18 cellular contexts compared by ENCODE assay signal in the genomic region with DNA sequence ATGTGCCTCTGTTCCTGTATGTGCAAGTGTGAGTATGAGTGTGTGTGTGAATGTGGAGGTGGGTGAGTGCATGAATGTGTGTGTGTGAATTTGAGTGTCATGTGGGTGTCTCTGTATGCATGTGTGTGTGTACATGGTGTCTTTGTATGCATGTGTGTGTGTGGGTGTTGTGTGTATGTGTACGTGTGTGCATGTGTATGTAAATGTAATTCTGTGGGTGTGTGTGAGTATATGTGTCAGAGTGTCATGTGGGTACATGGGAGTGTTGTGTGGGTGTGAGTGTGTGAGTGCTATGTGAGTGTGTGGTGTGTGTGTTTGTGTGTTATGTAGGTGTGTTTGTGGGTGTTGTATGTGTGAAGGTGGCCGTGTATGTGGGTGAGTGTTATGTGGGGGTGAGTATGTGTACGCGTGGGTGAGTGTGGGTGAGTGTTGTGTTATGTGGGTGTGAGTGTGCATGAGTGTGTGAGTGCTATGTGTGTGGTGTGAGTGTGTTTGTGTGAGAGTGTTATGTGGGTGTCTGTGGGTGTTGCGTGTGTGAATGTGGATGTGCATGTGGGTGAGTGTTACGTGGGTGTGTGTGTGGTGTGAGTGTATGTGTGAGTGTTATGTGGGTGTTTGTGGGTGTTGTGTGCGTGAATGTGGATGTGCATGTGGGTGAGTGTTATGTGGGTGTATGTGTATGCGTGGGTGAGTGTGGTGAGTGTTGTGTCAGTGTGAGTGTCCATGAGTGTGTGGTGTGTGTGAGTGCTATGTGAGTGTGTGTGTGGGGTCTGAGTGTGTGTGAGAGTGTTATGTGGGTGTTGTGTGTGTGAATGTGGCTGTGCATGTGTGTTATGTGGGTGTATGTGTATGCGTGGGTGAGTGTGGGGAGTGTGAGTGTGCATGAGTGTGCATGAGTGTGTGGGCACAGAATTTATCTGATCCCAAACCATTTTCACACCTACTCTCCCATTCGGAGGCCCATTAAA. TPM values are rescaled to one million over a fixed set of nuclear protein-coding genes. Genes with fewer than 3 reads are reported as not detected.
A peak's percentile ranks its signal among the peaks of the same experiment; 100 is the strongest.
DNase-seq lines count a peak whose midpoint lies in the region; ATAC-seq, FAIRE-seq and TF ChIP-seq lines count a peak whose summit lies in the region.
"Had no signal": no experiment of that assay in that cellular context is flagged by ENCODE, and none has a peak within 500 bp of the region (broad histone marks: within the 10 kb centered on the region; RNA-seq: fewer than 3 reads in every experiment).

No MANE protein-coding gene starts in this region.

- H4K91ac ChIP-seq in H1 (replicated peaks; ENCODE audit: insufficient read length, low read length), result peak overlapping the region; percentile 96
- no peak overlapping the region for H4K91ac ChIP-seq in trophoblast cell (ENCODE audit: low read depth, low read length)

- H3K27me3 Mint-ChIP-seq in naive thymus-derived CD8-positive, alpha-beta T cell, result peaks cover 0 to 3% (median 2%) of the 10 kb centered on the region in 5 donors

- H2BK15ac ChIP-seq in H1 (ENCODE audit: low read length), result peak overlapping the region; percentile 94

- H3K4me1 Mint-ChIP-seq in naive thymus-derived CD8-positive, alpha-beta T cell, result peaks cover 0 to 4% (median 3%) of the 10 kb centered on the region in 4 donors

- WGBS in H1 (ENCODE audit: extremely low coverage in 1 of 2, insufficient coverage in 1 of 2, insufficient read length in 1 of 2, insufficient replicate concordance in 2 of 2, low coverage in 1 of 2, low lambda C conversion rate in 2 of 2, missing lambda C conversion rate in 1 of 2), 2 experiments, result 83 to 95% methylated on average over 2 to 10 of the region's 10 CpGs
- WGBS in trophoblast cell (ENCODE audit: extremely low coverage, insufficient coverage, insufficient read length), result 100% methylated on average over 5 of the region's 10 CpGs

- H3K36me3 ChIP-seq in H1 (ENCODE audit: control insufficient read depth in 2 of 4, insufficient read depth in 4 of 4, low read length in 3 of 4), result no peaks in the 10 kb centered on the region
- H3K36me3 ChIP-seq in trophoblast cell (ENCODE audit: control insufficient read depth in 1 of 2, insufficient read depth in 2 of 2, low read length in 2 of 2), result no peaks in the 10 kb centered on the region
- H3K36me3 ChIP-seq in SJCRH30, result no peaks in the 10 kb centered on the region
- H3K36me3 ChIP-seq: BLaER1 had no signal

- H4K8ac ChIP-seq in H1 (ENCODE audit: extremely low read depth, insufficient read depth, low read length) (no peak overlapping the region), trophoblast cell (ENCODE audit: low read depth, low read length) (no peak overlapping the region)

- H3K4me3 Mint-ChIP-seq in naive thymus-derived CD8-positive, alpha-beta T cell, result no peak overlapping the region
- H3K4me3 Mint-ChIP-seq: CD14-positive monocyte; CD4-positive, alpha-beta memory T cell; GM23338; H9 had no signal

- H2BK20ac ChIP-seq in H1 (ENCODE audit: low read length), result peak overlapping the region; percentile 82

- no peak for TF ChIP-seq EP300 in H1 (IDR thresholded peaks at IDR 0.05; ENCODE audit: borderline replicate concordance in 1 of 2, low read depth in 2 of 2, low read length in 2 of 2)

- H3K4me2 ChIP-seq in H1 (ENCODE audit: insufficient read depth in 1 of 2, low read depth in 2 of 2, low read length in 2 of 2) (no peak overlapping the region), trophoblast cell (ENCODE audit: low read length) (no peak overlapping the region)
- H3K4me2 ChIP-seq: BLaER1, GM23338 had no signal

- H3K4ac ChIP-seq in H1 (replicated peaks; ENCODE audit: insufficient read length, low read depth, low read length) (peak overlapping the region; percentile 89), trophoblast cell (ENCODE audit: low read depth, low read length) (no peak overlapping the region)

- H3K4me1 ChIP-seq in H1 (replicated peaks in 1 of 4; ENCODE audit: control insufficient read depth in 3 of 4, insufficient read depth in 4 of 4, low read length in 3 of 4) (peaks cover 2 to 9% (median 4%) of the 10 kb centered on the region in 4 experiments; a peak in 6 of 7 replicates), trophoblast cell (ENCODE audit: control insufficient read depth in 1 of 2, insufficient read depth in 2 of 2, low read length in 2 of 2) (no peaks in the 10 kb centered on the region), SJCRH30 (no peaks in the 10 kb centered on the region)
- H3K4me1 ChIP-seq: BLaER1 had no signal

- H2AFZ ChIP-seq in H1 (ENCODE audit: low read length) (no peak overlapping the region), trophoblast cell (ENCODE audit: insufficient read depth, low read length, poor library complexity) (no peak overlapping the region)
- H2AFZ ChIP-seq: GM23338 had no signal

- peak overlapping the region; percentile 69; the same call in 1 of the 2 replicates for H2BK12ac ChIP-seq in H1 (ENCODE audit: low read depth, low read length)
- H2BK12ac ChIP-seq in trophoblast cell (ENCODE audit: low read length), result no peak overlapping the region

- no peaks in the 10 kb centered on the region for H3K79me2 ChIP-seq in H1 (ENCODE audit: control insufficient read depth in 1 of 2, insufficient read depth in 2 of 2, low read length in 2 of 2)
- no peaks in the 10 kb centered on the region for H3K79me2 ChIP-seq in trophoblast cell (ENCODE audit: control insufficient read depth, insufficient read depth, low read length, poor library complexity)

- H3K9me3 ChIP-seq in H1 (ENCODE audit: insufficient read depth in 2 of 2, low read depth in 1 of 2, low read length in 1 of 2), result no peaks in the 10 kb centered on the region; a peak in 1 of 4 replicates
- H3K9me3 ChIP-seq in trophoblast cell (ENCODE audit: insufficient read depth, low read depth, low read length), result peaks cover 4% of the 10 kb centered on the region
- H3K9me3 ChIP-seq in SJCRH30 (replicated peaks), result no peaks in the 10 kb centered on the region

- peak overlapping the region; percentile 97 for H3K56ac ChIP-seq in H1 (replicated peaks; ENCODE audit: insufficient read length, low read depth, low read length)

- no peak for TF ChIP-seq CTCF in H1 (IDR thresholded peaks at IDR 0.05; ENCODE audit: control extremely low read depth in 1 of 3, insufficient read depth in 1 of 3, low read depth in 1 of 3, low read length in 3 of 3)

- H3K18ac ChIP-seq in H1 (ENCODE audit: extremely low read depth, low read length) (no peak overlapping the region), trophoblast cell (ENCODE audit: low read length) (no peak overlapping the region)

- ATAC-seq in HG02973 (IDR thresholded peaks at IDR 0.05; ENCODE audit: unreplicated experiment), result no peak
- no peak for ATAC-seq in naive thymus-derived CD8-positive, alpha-beta T cell
- no peak for ATAC-seq in HG02840 (IDR thresholded peaks at IDR 0.05; ENCODE audit: low FRiP score, unreplicated experiment)
- ATAC-seq: GM23338 had no signal

- no peak overlapping the region for H4K5ac ChIP-seq in H1 (ENCODE audit: insufficient read length, low read depth, low read length)

- H3K9me3 Mint-ChIP-seq in naive thymus-derived CD8-positive, alpha-beta T cell, result peaks cover 0 to 4% (median 0%) of the 10 kb centered on the region in 9 donors

- TF ChIP-seq RAD21 in H1 (IDR thresholded peaks at IDR 0.05 in 1 of 2, conservative IDR thresholded peaks at IDR 0.05 in 1 of 2; ENCODE audit: low read depth in 2 of 2, low read length in 2 of 2), result no peak

- H3K4me3 ChIP-seq in H1 (ENCODE audit: extremely low read depth in 1 of 4, insufficient read depth in 2 of 4, low read depth in 3 of 4, low read length in 4 of 4) (no peak overlapping the region), trophoblast cell (ENCODE audit: low read depth, low read length) (peak overlapping the region; percentile 18), SJCRH30 (no peak overlapping the region)
- H3K4me3 ChIP-seq: BLaER1, GM23338 had no signal

- DNase-seq in HEK293T (ENCODE audit: extremely low spot score) (no peak), H1 (ENCODE audit: low read depth in 1 of 2, low spot score in 2 of 2) (no peak), trophoblast cell (no peak), SJCRH30 (no peak)
- no peak for DNase-seq in naive thymus-derived CD8-positive, alpha-beta T cell
- DNase-seq: 8988T; CD4-positive, alpha-beta memory T cell; DMS153; DMS79; GDM1; H9; KBM-7 had no signal

- H2BK120ac ChIP-seq in H1 (replicated peaks; ENCODE audit: low read depth, low read length) (no peak overlapping the region), trophoblast cell (ENCODE audit: insufficient read depth, low read length, poor library complexity) (no peak overlapping the region)

- H2BK5ac ChIP-seq in H1 (ENCODE audit: low read depth, low read length) (peak overlapping the region; percentile 8; the same call in 1 of the 2 replicates), trophoblast cell (ENCODE audit: low read depth, low read length, poor library complexity) (no peak overlapping the region)

- H3K23ac ChIP-seq in H1 (ENCODE audit: insufficient read length) (no peak overlapping the region), trophoblast cell (ENCODE audit: low read length) (peak overlapping the region; percentile 37)

- no peak overlapping the region for H3K14ac ChIP-seq in H1 (ENCODE audit: insufficient read length)
- H3K14ac ChIP-seq in trophoblast cell (ENCODE audit: low read length), result no peak overlapping the region

- CTCF ChIA-PET in HEK293T (lab: Yijun Ruan, JAX) (no interaction called here), H1 (lab: Charles Lee; ENCODE audit: partially characterized antibody) (interaction anchor here (1.5 to 1.9 kb wide), 2 partner anchors 8 to 390 kb away, joined by 6 read pairs; no protein-coding TSS in a partner anchor)

- H4K12ac ChIP-seq in trophoblast cell (ENCODE audit: low read depth, low read length), result no peak overlapping the region

- H3K27ac ChIP-seq in H1 (ENCODE audit: low read depth, low read length), result no peak overlapping the region; the same call in 1 of the 2 replicates
- no peak overlapping the region for H3K27ac ChIP-seq in trophoblast cell (ENCODE audit: low read depth, low read length)
- no peak overlapping the region for H3K27ac ChIP-seq in SJCRH30
- H3K27ac ChIP-seq: BLaER1 had no signal

- H3K23me2 ChIP-seq in H1 (ENCODE audit: low read depth, low read length), result peaks cover 9% of the 10 kb centered on the region; the same call in 1 of the 2 replicates

- no peak for FAIRE-seq in H1 (lab: Jason Lieb, UNC)

- peaks cover 0 to 9% of the 10 kb centered on the region in 2 experiments for H4K20me1 ChIP-seq in H1 (replicated peaks in 1 of 2; ENCODE audit: control insufficient read depth in 1 of 2, insufficient read depth in 2 of 2, low read length in 2 of 2)
- H4K20me1 ChIP-seq: BLaER1 had no signal

- no peaks in the 10 kb centered on the region for H3K27me3 ChIP-seq in H1 (replicated peaks in 1 of 4; ENCODE audit: control insufficient read depth in 3 of 4, extremely low read depth in 1 of 4, insufficient read depth in 3 of 4, low read length in 3 of 4)
- no peaks in the 10 kb centered on the region for H3K27me3 ChIP-seq in trophoblast cell (ENCODE audit: insufficient read depth, low read length)
- no peaks in the 10 kb centered on the region for H3K27me3 ChIP-seq in SJCRH30
- H3K27me3 ChIP-seq: BLaER1 had no signal

- H3K9ac ChIP-seq in H1 (replicated peaks in 1 of 4; ENCODE audit: extremely low read depth in 1 of 4, low read depth in 3 of 4, low read length in 3 of 4), result no peak overlapping the region
- H3K9ac ChIP-seq in trophoblast cell (ENCODE audit: low read length), result no peak overlapping the region
- H3K9ac ChIP-seq: BLaER1 had no signal

- POLR2A ChIA-PET in HEK293T (lab: Yijun Ruan, JAX) (no interaction called here), H1 (lab: Charles Lee; ENCODE audit: partially characterized antibody) (no interaction called here)
- POLR2A ChIA-PET in naive thymus-derived CD8-positive, alpha-beta T cell (lab: Charles Lee), result no interaction called here

- no peak overlapping the region for H3K27ac Mint-ChIP-seq in naive thymus-derived CD8-positive, alpha-beta T cell
- H3K27ac Mint-ChIP-seq: CD14-positive monocyte; CD4-positive, alpha-beta memory T cell; GM23338; H9 had no signal

- H2AK5ac ChIP-seq in H1 (ENCODE audit: low read depth, low read length) (peak overlapping the region; percentile 95), trophoblast cell (ENCODE audit: low read length) (no peak overlapping the region)

- TF ChIP-seq POLR2A in H1 (IDR thresholded peaks at IDR 0.05; ENCODE audit: control extremely low read depth in 1 of 2, low read depth in 2 of 2, low read length in 2 of 2), result no peak

- no peaks in the 10 kb centered on the region for H3K36me3 Mint-ChIP-seq in naive thymus-derived CD8-positive, alpha-beta T cell

- H3K79me1 ChIP-seq in H1 (ENCODE audit: low read depth, low read length) (no peaks in the 10 kb centered on the region), trophoblast cell (ENCODE audit: low read length) (no peaks in the 10 kb centered on the region)

RNA-seq across cellular contexts. Expression of gene NID1, which starts 36.6 kb away (rescaled TPM):
- total RNA-seq in H1 (2021; fragmentation: NEBNext Ultra II Directional; extraction: Animal tissue kit (Norgen Biotek cat#: 25700)), result 24.9 and 25.4 TPM in 2 replicates
- polyA plus RNA-seq in H1 (2011; rRNA removed), result 20.9 and 32.3 TPM in 2 replicates
- polyA plus RNA-seq in H1 (2011; cell fraction: cytosol; rRNA removed), result 13.5 TPM
- 41.0 TPM for polyA plus RNA-seq in H1 (2011; cell fraction: nucleus; rRNA removed)
- 23.2 to 28.5 TPM (median 24.9 TPM) in 4 replicates for polyA plus RNA-seq in H1 (2012, experiment 1 of 2)
- 10.7 TPM for polyA plus RNA-seq in H1 (2012, experiment 2 of 2)
- polyA plus RNA-seq in H1 (2013, experiment 1 of 2), result 82.7 TPM
- 66.1 TPM for polyA plus RNA-seq in H1 (2013, experiment 2 of 2)
- polyA minus RNA-seq in H1 (2011; rRNA and poly(A)+ RNA removed), result 23.0 and 27.1 TPM in 2 replicates
- polyA minus RNA-seq in H1 (2011; cell fraction: cytosol; rRNA and poly(A)+ RNA removed), result 21.0 TPM
- 15.5 TPM for polyA minus RNA-seq in H1 (2011; cell fraction: nucleus; rRNA and poly(A)+ RNA removed)
- 19.5 and 21.5 TPM in 2 replicates for polyA plus RNA-seq in trophoblast cell (2013)
- total RNA-seq in naive thymus-derived CD8-positive, alpha-beta T cell, result under 1 TPM in 1 of 2 experiments, not detected in 1; 0.08 TPM
- polyA plus RNA-seq in naive thymus-derived CD8-positive, alpha-beta T cell, result not detected
- total RNA-seq in SJCRH30 (2014; rRNA removed; shearing (Covaris generic)), result 27.4 and 29.6 TPM in 2 replicates
- total RNA-seq: HT-29 had no signal
- polyA plus RNA-seq: CD4-positive, alpha-beta memory T cell had no signal

RNA-seq across cellular contexts. Expression of gene GPR137B, which starts 40.8 kb away (rescaled TPM):
- total RNA-seq in H1 (2021; fragmentation: NEBNext Ultra II Directional; extraction: Animal tissue kit (Norgen Biotek cat#: 25700)), result 7.4 and 7.7 TPM in 2 replicates
- 6.4 and 6.9 TPM in 2 replicates for polyA plus RNA-seq in H1 (2011; rRNA removed)
- polyA plus RNA-seq in H1 (2011; cell fraction: cytosol; rRNA removed), result 3.8 TPM
- polyA plus RNA-seq in H1 (2011; cell fraction: nucleus; rRNA removed), result 17.5 TPM
- polyA plus RNA-seq in H1 (2012, experiment 1 of 2), result 4.8 to 6.8 TPM (median 6.4 TPM) in 4 replicates
- 2.7 TPM for polyA plus RNA-seq in H1 (2012, experiment 2 of 2)
- polyA plus RNA-seq in H1 (2013, experiment 1 of 2), result 7.5 TPM
- polyA plus RNA-seq in H1 (2013, experiment 2 of 2), result 8.2 TPM
- 6.5 and 7.5 TPM in 2 replicates for polyA minus RNA-seq in H1 (2011; rRNA and poly(A)+ RNA removed)
- polyA minus RNA-seq in H1 (2011; cell fraction: cytosol; rRNA and poly(A)+ RNA removed), result 2.5 TPM
- polyA minus RNA-seq in H1 (2011; cell fraction: nucleus; rRNA and poly(A)+ RNA removed), result 16.5 TPM
- 7.9 and 8.0 TPM in 2 replicates for polyA plus RNA-seq in trophoblast cell (2013)
- 10 to 100 TPM in 1 of 2 experiments, 1 to 10 TPM in 1; 8.1 to 10.2 TPM for total RNA-seq in naive thymus-derived CD8-positive, alpha-beta T cell
- polyA plus RNA-seq in naive thymus-derived CD8-positive, alpha-beta T cell, result 1 to 10 TPM; 3.6 to 9.0 (median 5.1) TPM
- 7.6 and 8.7 TPM in 2 replicates for total RNA-seq in SJCRH30 (2014; rRNA removed; shearing (Covaris generic))

Comparison
In these comparisons a context has a peak if more than half of its experiments do, and no peak if none do; other contexts are left out.
1. RNA of gene NID1, which starts 36.6 kb away (total RNA-seq): 27.4 to 29.6 TPM in SJCRH30 and 24.9 to 25.4 TPM in H1; 0.08 TPM in naive thymus-derived CD8-positive, alpha-beta T cell; every median in the first group is over 10 times any median in the second.